ENCODE assay signal across 13 cellular contexts in the genomic region with DNA sequence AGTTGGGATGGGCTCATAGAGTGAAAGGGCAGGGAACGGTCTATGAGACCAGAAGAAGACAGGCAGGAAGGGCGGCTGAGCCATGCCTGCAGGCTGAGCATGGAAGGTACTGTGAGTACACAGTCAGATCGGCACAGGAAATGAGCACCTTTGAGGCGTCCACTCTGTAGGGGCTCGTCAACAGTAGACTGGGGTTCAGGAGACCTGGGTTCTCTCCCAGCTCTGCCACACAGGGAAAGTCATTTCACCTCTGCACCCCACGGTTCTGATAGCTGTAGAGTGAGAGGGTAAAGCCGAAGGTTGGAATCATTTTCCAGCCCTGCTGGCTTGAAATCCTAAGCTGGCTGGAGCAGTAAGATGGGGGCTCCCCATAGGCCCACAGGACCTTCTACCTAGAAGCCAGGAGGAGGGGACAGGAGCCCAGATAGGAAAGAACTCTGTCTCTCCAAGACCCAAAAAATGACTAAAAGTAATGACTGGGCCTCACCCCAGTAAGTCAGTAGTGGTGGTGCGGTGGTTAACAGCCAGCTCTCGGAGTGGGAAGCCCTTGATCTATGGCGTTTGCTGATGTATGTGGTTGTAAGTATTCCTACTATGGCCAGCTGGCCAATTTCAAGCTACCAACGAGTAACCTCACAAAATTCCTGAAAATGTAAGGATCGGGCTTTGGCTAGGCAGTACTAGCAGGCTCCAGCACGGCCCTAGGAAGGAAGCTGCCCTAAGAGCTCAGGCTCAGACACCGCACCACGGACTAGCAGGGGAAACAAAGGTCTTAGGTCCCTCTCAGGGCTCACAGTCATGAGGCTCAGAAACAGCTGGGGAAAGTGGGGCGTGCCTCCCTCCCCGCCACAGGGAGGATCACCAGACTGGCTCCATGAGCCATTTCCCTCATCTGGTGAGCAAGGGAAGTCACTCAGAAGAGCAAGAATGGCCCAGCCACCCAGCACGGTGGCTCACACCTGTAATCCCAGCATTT. TPM values are rescaled to one million over a fixed set of nuclear protein-coding genes. Genes with fewer than 3 reads are reported as not detected.
DNase-seq lines count a peak whose midpoint lies in the region; TF ChIP-seq lines count a peak whose summit lies in the region.
"Had no signal": no experiment of that assay in that cellular context is flagged by ENCODE, and none has a peak within 500 bp of the region (broad histone marks: within the 10 kb centered on the region; RNA-seq: fewer than 3 reads in every experiment).

No MANE protein-coding gene starts in this region.

- H3K27me3 Mint-ChIP-seq in endodermal cell (ENCODE audit: insufficient read depth) = no peaks in the 10 kb centered on the region

- no peaks in the 10 kb centered on the region for H3K9me3 Mint-ChIP-seq in endodermal cell
- H3K9me3 Mint-ChIP-seq: natural killer cell treated with Interleukin-12 subunit alpha and Interleukin-12 subunit beta and Interleukin-15 and Interleukin-18, amount 100 ng/mL, for 72 hours had no signal

- H3K4me1 ChIP-seq in endodermal cell (ENCODE audit: control insufficient read depth, insufficient read depth, low read length) = no peaks in the 10 kb centered on the region
- H3K4me1 ChIP-seq in thymus (ENCODE audit: control insufficient read depth, insufficient read depth, low read length) = peaks cover 15% of the 10 kb centered on the region

- 90 to 93% methylated on average over 12 to 18 of the region's 18 CpGs for WGBS in endodermal cell (ENCODE audit: insufficient coverage in 1 of 2, insufficient read length in 1 of 2), 2 experiments
- 91% methylated on average over 18 of the region's 18 CpGs for whole genome bisulfite sequencing in thymus

- no peaks in the 10 kb centered on the region for H3K36me3 ChIP-seq in endodermal cell (ENCODE audit: control insufficient read depth, insufficient read depth, low read length)
- no peaks in the 10 kb centered on the region for H3K36me3 ChIP-seq in thymus (ENCODE audit: control insufficient read depth, insufficient read depth)
- H3K36me3 ChIP-seq: WERI-Rb-1 had no signal

- H3K4me3 Mint-ChIP-seq in endodermal cell = no peak overlapping the region
- H3K4me3 Mint-ChIP-seq: natural killer cell treated with Interleukin-12 subunit alpha and Interleukin-12 subunit beta and Interleukin-15 and Interleukin-18, amount 100 ng/mL, for 72 hours had no signal

- H3K27me3 ChIP-seq in endodermal cell (ENCODE audit: control insufficient read depth, insufficient read depth, low read length, poor library complexity, severe bottlenecking) (no peaks in the 10 kb centered on the region), thymus (ENCODE audit: control insufficient read depth, insufficient read depth) (no peaks in the 10 kb centered on the region)
- H3K27me3 ChIP-seq: foreskin keratinocyte had no signal

- peak; percentile 63 for DNase-seq in stimulated activated CD4-positive, alpha-beta T cell treated with anti-CD3 and anti-CD28 coated beads, Interleukin-15, amount 100 ng/mL, for 24 hours
- DNase-seq in stimulated activated CD4-positive, alpha-beta T cell treated with anti-CD3 and anti-CD28 coated beads, Interleukin-12 subunit alpha, Interleukin-12 subunit beta, amount 100 ng/mL, for 4 hours = no peak
- peak; percentile 28 for DNase-seq in activated CD4-positive, alpha-beta T cell treated with anti-CD3 and anti-CD28 coated beads, Interleukin-2, amount 50 U/mL, for 1 hour
- DNase-seq in endodermal cell (peak; percentile 69), CD1c-positive myeloid dendritic cell (ENCODE audit: extremely low spot score) (no peak), retina (no peak), RPMI8226 (no peak)
- DNase-seq: dermis blood vessel endothelial cell, foreskin keratinocyte had no signal

- H3K27ac ChIP-seq in endodermal cell (ENCODE audit: low read depth, low read length) (no peak overlapping the region), thymus (ENCODE audit: low read depth) (peak overlapping the region; percentile 74)
- H3K27ac ChIP-seq: foreskin keratinocyte, WERI-Rb-1 had no signal

- H3K4me3 ChIP-seq in endodermal cell (ENCODE audit: low read length) = no peak overlapping the region
- H3K4me3 ChIP-seq in thymus (ENCODE audit: low read length) = no peak overlapping the region

- TF ChIP-seq CTCF in endodermal cell (conservative IDR thresholded peaks at IDR 0.05) = no peak

- no peaks in the 10 kb centered on the region for H3K9me3 ChIP-seq in endodermal cell (ENCODE audit: control insufficient read depth, low read length)
- no peaks in the 10 kb centered on the region for H3K9me3 ChIP-seq in thymus (ENCODE audit: control insufficient read depth)

- H3K4me1 Mint-ChIP-seq in endodermal cell = peaks cover 21% of the 10 kb centered on the region

- peak overlapping the region; percentile 24 for H3K27ac Mint-ChIP-seq in endodermal cell

- H3K9ac ChIP-seq in endodermal cell (ENCODE audit: extremely low read depth, low read length, poor library complexity, severe bottlenecking) = no peak overlapping the region

- H3K36me3 Mint-ChIP-seq in endodermal cell (ENCODE audit: low read depth) = no peaks in the 10 kb centered on the region
- H3K36me3 Mint-ChIP-seq: natural killer cell treated with Interleukin-12 subunit alpha and Interleukin-12 subunit beta and Interleukin-15 and Interleukin-18, amount 100 ng/mL, for 72 hours had no signal

RNA-seq across cellular contexts. Expression of gene CD27, which starts 10.3 kb away (rescaled TPM):
- under 1 TPM in 1 of 2 donors, not detected in 1; 0.44 TPM for total RNA-seq in endodermal cell
- polyA plus RNA-seq in endodermal cell (2013, experiment 1 of 2) = not detected
- not detected for polyA plus RNA-seq in endodermal cell (2013, experiment 2 of 2)
- 75.4 TPM for polyA plus RNA-seq in thymus
- total RNA-seq: Daoy, dermis blood vessel endothelial cell, foreskin keratinocyte had no signal
- polyA plus RNA-seq: foreskin keratinocyte had no signal

RNA-seq across cellular contexts. Expression of gene TAPBPL, which starts 17.3 kb away (rescaled TPM):
- total RNA-seq in endodermal cell = 1 to 10 TPM in 1 of 2 donors, under 1 TPM in 1; 0.55 to 1.4 TPM
- 0.46 TPM for polyA plus RNA-seq in endodermal cell (2013, experiment 1 of 2)
- polyA plus RNA-seq in endodermal cell (2013, experiment 2 of 2) = 0.41 TPM
- polyA plus RNA-seq in thymus = 28.6 TPM

RNA-seq across cellular contexts. Expression of gene VAMP1, which starts 36.0 kb away (rescaled TPM):
- total RNA-seq in endodermal cell = 10 to 100 TPM in 1 of 2 donors, 1 to 10 TPM in 1; 5.6 to 17.8 TPM
- 15.1 TPM for polyA plus RNA-seq in endodermal cell (2013, experiment 1 of 2)
- polyA plus RNA-seq in endodermal cell (2013, experiment 2 of 2) = 12.9 TPM
- 17.2 TPM for polyA plus RNA-seq in thymus

RNA-seq across cellular contexts. Expression of gene LTBR, which starts 50.5 kb away (rescaled TPM):
- 1 to 10 TPM; 8.4 to 9.1 TPM for total RNA-seq in endodermal cell
- polyA plus RNA-seq in endodermal cell (2013, experiment 1 of 2) = 1.5 TPM
- polyA plus RNA-seq in endodermal cell (2013, experiment 2 of 2) = 1.9 TPM
- polyA plus RNA-seq in thymus = 33.3 TPM

RNA-seq across cellular contexts. Expression of gene MRPL51, which starts 58.6 kb away (rescaled TPM):
- 100 to 1,000 TPM; 196 to 450 TPM for total RNA-seq in endodermal cell
- polyA plus RNA-seq in endodermal cell (2013, experiment 1 of 2) = 216 TPM
- polyA plus RNA-seq in endodermal cell (2013, experiment 2 of 2) = 234 TPM
- 136 TPM for polyA plus RNA-seq in thymus

Comparison
In these comparisons a context has a peak if more than half of its experiments do, and no peak if none do; other contexts are left out.
1. DNase-seq: peak in stimulated activated CD4-positive, alpha-beta T cell treated with anti-CD3 and anti-CD28 coated beads, Interleukin-15, amount 100 ng/mL, for 24 hours (single experiment), activated CD4-positive, alpha-beta T cell treated with anti-CD3 and anti-CD28 coated beads, Interleukin-2, amount 50 U/mL, for 1 hour (single experiment) and endodermal cell (single experiment); none in stimulated activated CD4-positive, alpha-beta T cell treated with anti-CD3 and anti-CD28 coated beads, Interleukin-12 subunit alpha, Interleukin-12 subunit beta, amount 100 ng/mL, for 4 hours (single experiment), CD1c-positive myeloid dendritic cell (single experiment), retina (single experiment) and RPMI8226 (single experiment).